In genomic region chr2:195049372-195050031, GRCh38 we compare ENCODE assay signal across 12 cellular contexts.
DNase-seq lines count a peak whose midpoint lies in the region; ATAC-seq, FAIRE-seq and TF ChIP-seq lines count a peak whose summit lies in the region.
"Had no signal": no experiment of that assay in that cellular context is flagged by ENCODE, and none has a peak within 500 bp of the region (broad histone marks: within the 10 kb centered on the region; RNA-seq: fewer than 3 reads in every experiment).

No MANE protein-coding gene starts in this region.

- H3K27ac Mint-ChIP-seq in HFFc6 = no peak overlapping the region
- H3K27ac Mint-ChIP-seq: progenitor cell of endocrine pancreas had no signal

- H3K4me1 ChIP-seq in psoas muscle (no peaks in the 10 kb centered on the region), gastroesophageal sphincter (no peaks in the 10 kb centered on the region)

- H3K9me3 ChIP-seq in psoas muscle (no peaks in the 10 kb centered on the region), gastroesophageal sphincter (no peaks in the 10 kb centered on the region)

- H3K9me3 Mint-ChIP-seq in HFFc6 = peaks cover 41% of the 10 kb centered on the region

- intact Hi-C loops in psoas muscle (cut with DNase I) = no loop called here

- no peaks in the 10 kb centered on the region for H3K27me3 Mint-ChIP-seq in HFFc6 (ENCODE audit: insufficient read depth)
- H3K27me3 Mint-ChIP-seq: progenitor cell of endocrine pancreas had no signal

- H3K36me3 ChIP-seq in bronchial epithelial cell (ENCODE audit: control insufficient read depth, insufficient read depth, low read length) (no peaks in the 10 kb centered on the region), psoas muscle (ENCODE audit: insufficient read depth in 1 of 2, low read depth in 1 of 2) (no peaks in the 10 kb centered on the region), gastroesophageal sphincter (no peaks in the 10 kb centered on the region)

- no peaks in the 10 kb centered on the region for H3K36me3 Mint-ChIP-seq in HFFc6 (ENCODE audit: low read depth)

- no peak for TF ChIP-seq EP300 in gastroesophageal sphincter (IDR thresholded peaks at IDR 0.05)

- no peak for TF ChIP-seq POLR2A in gastroesophageal sphincter (IDR thresholded peaks at IDR 0.05)

- no peaks in the 10 kb centered on the region for H3K4me1 Mint-ChIP-seq in HFFc6 (ENCODE audit: low read depth)

- no peak for FAIRE-seq in bronchial epithelial cell (lab: Jason Lieb, UNC)
- FAIRE-seq: endothelial cell of umbilical vein had no signal

- TF ChIP-seq CTCF in bronchial epithelial cell (IDR thresholded peaks at IDR 0.05; ENCODE audit: insufficient read depth, low read length, severe bottlenecking) = no peak
- no peak for TF ChIP-seq CTCF in HFFc6 (IDR thresholded peaks at IDR 0.05)
- no peak for TF ChIP-seq CTCF in psoas muscle (IDR thresholded peaks at IDR 0.05)
- TF ChIP-seq CTCF in gastroesophageal sphincter (IDR thresholded peaks at IDR 0.05) = no peak

- H3K27me3 ChIP-seq in bronchial epithelial cell (ENCODE audit: control insufficient read depth, insufficient read depth, low read length) = no peaks in the 10 kb centered on the region
- H3K27me3 ChIP-seq in psoas muscle (ENCODE audit: insufficient read depth in 3 of 3, low read length in 2 of 3) = no peaks in the 10 kb centered on the region
- H3K27me3 ChIP-seq in gastroesophageal sphincter = no peaks in the 10 kb centered on the region

- H3K4me3 ChIP-seq in bronchial epithelial cell (ENCODE audit: low read depth, low read length) = no peak overlapping the region
- H3K4me3 ChIP-seq in psoas muscle = no peak overlapping the region
- no peak overlapping the region for H3K4me3 ChIP-seq in gastroesophageal sphincter

- peak; percentile 78 for DNase-seq in bronchial epithelial cell (ENCODE audit: low read depth)
- no peak for DNase-seq in HFFc6
- no peak for DNase-seq in psoas muscle
- no peak for DNase-seq in NCI-H1930 (lab: John Stamatoyannopoulos, UW)
- DNase-seq: activated naive CD4-positive, alpha-beta T cell treated with Interleukin-2 at 50 U/mL for 16 hours; Calu3 had no signal

- 94 to 96% (median 95%) methylated on average over 1 of the region's 1 CpG for WGBS in psoas muscle, 3 donors
- WGBS in gastroesophageal sphincter (ENCODE audit: low coverage in 1 of 2), 2 donors = 60 to 83% methylated on average over 1 of the region's 1 CpG

- H3K27ac ChIP-seq in psoas muscle (no peak overlapping the region), gastroesophageal sphincter (no peak overlapping the region)

- H3K4me3 Mint-ChIP-seq in HFFc6 = no peak overlapping the region

- peak; percentile 95 for ATAC-seq in GM18870 (IDR thresholded peaks at IDR 0.05; ENCODE audit: unreplicated experiment)
- ATAC-seq in GM21737 (IDR thresholded peaks at IDR 0.05; ENCODE audit: unreplicated experiment) = peak; percentile 83
- peak; percentile 89 for ATAC-seq in HG03196 (IDR thresholded peaks at IDR 0.05; ENCODE audit: unreplicated experiment)
- no peak for ATAC-seq in psoas muscle
- no peak for ATAC-seq in gastroesophageal sphincter

Comparison
In these comparisons a context has a peak if more than half of its experiments do, and no peak if none do; other contexts are left out.
1. ATAC-seq: peak in GM18870 (single experiment), GM21737 (single experiment) and HG03196 (single experiment); none in psoas muscle (0 of 4) and gastroesophageal sphincter (single experiment).